In the genomic region with DNA sequence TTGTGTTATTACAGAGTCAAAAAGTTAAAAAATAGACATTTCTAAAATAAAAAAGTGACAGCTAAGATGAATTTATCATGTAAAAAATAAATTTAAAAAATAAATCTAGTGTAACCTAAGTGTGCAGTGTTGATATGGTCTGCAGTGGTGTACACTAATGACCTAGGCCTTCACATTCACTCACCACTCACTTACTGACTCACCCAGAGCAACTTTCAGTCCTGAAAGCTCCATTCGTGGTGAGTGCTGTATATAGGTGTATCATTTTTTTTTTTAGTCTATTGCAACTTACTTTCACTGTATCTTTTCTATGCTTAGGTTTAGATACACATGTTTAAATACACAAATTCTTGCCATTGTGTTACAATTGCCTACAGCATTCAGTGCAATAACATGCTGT, we compare ENCODE assay signal across 23 cellular contexts.
DNase-seq lines count a peak whose midpoint lies in the region; ATAC-seq and TF ChIP-seq lines count a peak whose summit lies in the region.
"Had no signal": no experiment of that assay in that cellular context is flagged by ENCODE, and none has a peak within 500 bp of the region (broad histone marks: within the 10 kb centered on the region; RNA-seq: fewer than 3 reads in every experiment).

No MANE protein-coding gene starts in this region.

- no TSS peak for BruUV-seq in Caco-2 (replicated peaks; lab: Mats Ljungman, UMichigan)

- TF ChIP-seq CTCF in epithelial cell of esophagus (IDR thresholded peaks at IDR 0.05; ENCODE audit: insufficient read depth, low read depth, low read length, missing control alignments) (no peak), Caco-2 (IDR thresholded peaks at IDR 0.05; ENCODE audit: insufficient read depth in 1 of 2, low read depth in 1 of 2, low read length in 1 of 2, severe bottlenecking in 1 of 2, unreplicated experiment in 1 of 2) (no peak)

- H3K36me3 ChIP-seq in Caco-2 (ENCODE audit: control insufficient read depth, insufficient read depth, low read length): no peaks in the 10 kb centered on the region
- H3K36me3 ChIP-seq: BLaER1 treated with 17β-estradiol and CSF1 and Interleukin-3, amounts not matched to agents 10 nM and 100 nM had no signal

- intact Hi-C loops in Caco-2 (cut with micrococcal nuclease; ENCODE audit: unreplicated experiment): no loop called here

- POLR2A ChIA-PET in Caco-2 (lab: Charles Lee): no interaction called here

- CTCF ChIA-PET in Caco-2 (lab: Charles Lee): no interaction called here

- no peaks in the 10 kb centered on the region for H3K9me3 ChIP-seq in Caco-2
- H3K9me3 ChIP-seq: BLaER1 treated with 17β-estradiol and CSF1 and Interleukin-3, amounts not matched to agents 10 nM and 100 nM had no signal

- no peak overlapping the region for H3K4me3 Mint-ChIP-seq in activated T-cell treated with anti-CD3 and anti-CD28 coated beads, Interleukin-2, amount 50 U/mL, for 4 hours
- H3K4me3 Mint-ChIP-seq in Caco-2 (ENCODE audit: unreplicated experiment): no peak overlapping the region
- H3K4me3 Mint-ChIP-seq: CD4-positive, alpha-beta T cell had no signal

- no peaks in the 10 kb centered on the region for H3K27me3 Mint-ChIP-seq in activated T-cell treated with anti-CD3 and anti-CD28 coated beads, Interleukin-2, amount 50 U/mL, for 4 hours (ENCODE audit: low read depth)
- no peaks in the 10 kb centered on the region for H3K27me3 Mint-ChIP-seq in Caco-2 (ENCODE audit: insufficient read depth, unreplicated experiment)
- H3K27me3 Mint-ChIP-seq: CD4-positive, alpha-beta T cell had no signal

- peak; percentile 15 for DNase-seq in LHCN-M2 (ENCODE audit: low read depth)
- peak; percentile 11 for DNase-seq in RKO (ENCODE audit: low spot score)
- peak; percentile 35 for DNase-seq in epithelial cell of esophagus (ENCODE audit: low read depth)
- DNase-seq in iris pigment epithelial cell (ENCODE audit: low read depth): peak; percentile 26
- no peak for DNase-seq in activated T-cell treated with anti-CD3 and anti-CD28 coated beads, Interleukin-2, amount 50 U/mL, for 4 hours
- no peak for DNase-seq in Caco-2
- DNase-seq in nucleus accumbens (lab: John Stamatoyannopoulos, UW): no peak
- no peak for DNase-seq in GOT3 (lab: John Stamatoyannopoulos, UW)
- DNase-seq: AML-193; CD4-positive, alpha-beta T cell; DMS53; NCI-H1092 treated with DMSO at 0.1 percent for 48 hours; NCI-H1436; NCI-H187; NCI-H2081 treated with DMSO at 0.1 percent for 48 hours; NCI-H2171 treated with DMSO at 0.1 percent for 48 hours; NCI-H524 treated with DMSO at 0.1 percent for 48 hours; NCI-H774; NK-92 treated with Interleukin-12 subunit alpha and Interleukin-12 subunit beta, amount 100 ng/mL, for 24 hours; SHP77 treated with DMSO at 0.1 percent for 48 hours had no signal

- no peak for ATAC-seq in activated T-cell treated with anti-CD3 and anti-CD28 coated beads, Interleukin-2, amount 50 U/mL, for 4 hours
- ATAC-seq: A549, GM12878 had no signal

- peaks cover 25% of the 10 kb centered on the region for H3K9me3 Mint-ChIP-seq in activated T-cell treated with anti-CD3 and anti-CD28 coated beads, Interleukin-2, amount 50 U/mL, for 4 hours
- peaks cover 9% of the 10 kb centered on the region for H3K9me3 Mint-ChIP-seq in Caco-2 (ENCODE audit: unreplicated experiment)

- no peaks in the 10 kb centered on the region for H3K36me3 Mint-ChIP-seq in activated T-cell treated with anti-CD3 and anti-CD28 coated beads, Interleukin-2, amount 50 U/mL, for 4 hours (ENCODE audit: insufficient read depth)
- no peaks in the 10 kb centered on the region for H3K36me3 Mint-ChIP-seq in Caco-2 (ENCODE audit: insufficient read depth, unreplicated experiment)

- no peaks in the 10 kb centered on the region for H3K4me1 Mint-ChIP-seq in activated T-cell treated with anti-CD3 and anti-CD28 coated beads, Interleukin-2, amount 50 U/mL, for 4 hours (ENCODE audit: low read depth)
- H3K4me1 Mint-ChIP-seq in Caco-2 (ENCODE audit: low read depth, unreplicated experiment): no peaks in the 10 kb centered on the region

- no peak overlapping the region for H3K27ac Mint-ChIP-seq in Caco-2 (ENCODE audit: unreplicated experiment)
- H3K27ac Mint-ChIP-seq: CD4-positive, alpha-beta T cell had no signal

- H3K4me1 ChIP-seq in Caco-2: no peaks in the 10 kb centered on the region
- H3K4me1 ChIP-seq: A549; BLaER1 treated with 17β-estradiol and CSF1 and Interleukin-3, amounts not matched to agents 10 nM and 100 nM had no signal

- no peak overlapping the region for H3K4me3 ChIP-seq in epithelial cell of esophagus (ENCODE audit: low read length)
- no peak overlapping the region for H3K4me3 ChIP-seq in Caco-2 (ENCODE audit: low read depth, low read length)
- H3K4me3 ChIP-seq: A549; BLaER1 treated with 17β-estradiol and CSF1 and Interleukin-3, amounts not matched to agents 10 nM and 100 nM; GM12878 had no signal

- H3K27me3 ChIP-seq in Caco-2 (replicated peaks; ENCODE audit: control insufficient read depth, insufficient read depth, low read length): no peaks in the 10 kb centered on the region
- H3K27me3 ChIP-seq: BLaER1 treated with 17β-estradiol and CSF1 and Interleukin-3, amounts not matched to agents 10 nM and 100 nM had no signal

Comparison
In these comparisons a context has a peak if more than half of its experiments do, and no peak if none do; other contexts are left out.
1. DNase-seq: peak in LHCN-M2 (single experiment), RKO (single experiment), epithelial cell of esophagus (single experiment) and iris pigment epithelial cell (single experiment); none in activated T-cell treated with anti-CD3 and anti-CD28 coated beads, Interleukin-2, amount 50 U/mL, for 4 hours (single experiment), Caco-2 (0 of 2), nucleus accumbens (0 of 56) and GOT3 (single experiment).